In the genomic region with DNA sequence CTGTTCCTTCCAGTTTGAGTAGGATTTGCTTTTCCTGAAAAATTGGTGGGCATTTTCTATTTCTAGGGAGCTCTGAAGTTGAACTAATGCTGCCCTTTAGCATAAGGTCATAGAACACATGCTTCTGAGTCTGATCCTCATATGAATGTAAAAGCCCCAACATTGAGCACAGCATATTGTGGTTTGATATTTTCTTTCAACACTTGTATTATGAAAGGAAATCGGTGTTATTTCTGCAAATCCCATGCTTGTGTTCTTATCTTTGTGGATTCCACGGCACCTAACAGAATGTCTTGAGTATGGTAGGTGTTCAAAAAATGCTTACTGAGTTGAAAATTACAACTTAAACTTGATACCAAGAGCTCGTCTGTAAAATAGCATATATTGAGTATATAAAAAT, we compare ENCODE assay signal across 16 cellular contexts.
DNase-seq lines count a peak whose midpoint lies in the region; ATAC-seq and TF ChIP-seq lines count a peak whose summit lies in the region.
"Had no signal": no experiment of that assay in that cellular context is flagged by ENCODE, and none has a peak within 500 bp of the region (broad histone marks: within the 10 kb centered on the region; RNA-seq: fewer than 3 reads in every experiment).

No MANE protein-coding gene starts in this region.

- no peak for TF ChIP-seq CTCF in choroid plexus epithelial cell (conservative IDR thresholded peaks at IDR 0.05; ENCODE audit: low read depth, low read length)
- TF ChIP-seq CTCF in uterus (IDR thresholded peaks at IDR 0.05) = no peak
- TF ChIP-seq CTCF in GM23338 (conservative IDR thresholded peaks at IDR 0.05; ENCODE audit: low read depth in 2 of 2) = no peak

- H3K4me1 Mint-ChIP-seq in GM23338 = peaks cover 13% of the 10 kb centered on the region
- H3K4me1 Mint-ChIP-seq: CD4-positive, alpha-beta memory T cell had no signal

- no peaks in the 10 kb centered on the region for H3K79me2 ChIP-seq in GM23338 (replicated peaks; ENCODE audit: insufficient read depth)

- no peaks in the 10 kb centered on the region for H3K36me3 Mint-ChIP-seq in GM23338 (ENCODE audit: low read depth)

- no peak overlapping the region for H3K27ac Mint-ChIP-seq in GM23338
- H3K27ac Mint-ChIP-seq: CD4-positive, alpha-beta memory T cell; H9 had no signal

- no peak overlapping the region for H3K4me3 Mint-ChIP-seq in GM23338
- H3K4me3 Mint-ChIP-seq: CD4-positive, alpha-beta memory T cell; H9 had no signal

- H3K9me2 ChIP-seq in GM23338 (ENCODE audit: insufficient read depth) = peaks cover 4% of the 10 kb centered on the region; the same call in 1 of the 2 replicates

- H3K36me3 ChIP-seq in uterus = no peaks in the 10 kb centered on the region
- no peaks in the 10 kb centered on the region for H3K36me3 ChIP-seq in GM23338 (ENCODE audit: insufficient read depth)

- H3K27ac ChIP-seq in uterus (peak overlapping the region; percentile 77 to 88), GM23338 (ENCODE audit: low read depth) (no peak overlapping the region)
- H3K27ac ChIP-seq: GM23248 had no signal

- H3K27me3 ChIP-seq in uterus = no peaks in the 10 kb centered on the region
- no peaks in the 10 kb centered on the region for H3K27me3 ChIP-seq in GM23338 (ENCODE audit: insufficient read depth)

- peaks cover 1% of the 10 kb centered on the region for H3K27me3 Mint-ChIP-seq in GM23338 (ENCODE audit: insufficient read depth, low read depth, poor library complexity)
- H3K27me3 Mint-ChIP-seq: CD4-positive, alpha-beta memory T cell had no signal

- no peaks in the 10 kb centered on the region; the same call in 2 of the 3 replicates for H3K9me3 Mint-ChIP-seq in GM23338
- H3K9me3 Mint-ChIP-seq: CD4-positive, alpha-beta memory T cell; H9 had no signal

- H2AFZ ChIP-seq in GM23338 = no peak overlapping the region
- H2AFZ ChIP-seq: GM23248 had no signal

- H3F3A ChIP-seq in GM23338 (replicated peaks; ENCODE audit: low read depth) = no peaks in the 10 kb centered on the region

- ATAC-seq in GM18502 (IDR thresholded peaks at IDR 0.05; ENCODE audit: poor library complexity, unreplicated experiment) (no peak), GM23338 (no peak)
- ATAC-seq: HCT116 had no signal

- no peak overlapping the region for H3K4me3 ChIP-seq in choroid plexus epithelial cell (ENCODE audit: low read depth, low read length)
- no peak overlapping the region for H3K4me3 ChIP-seq in uterus
- H3K4me3 ChIP-seq in GM23338 = no peak overlapping the region
- H3K4me3 ChIP-seq: GM23248 had no signal

- DNase-seq in amniotic epithelial cell (ENCODE audit: low read depth) (peak; percentile 58), choroid plexus epithelial cell (ENCODE audit: low read depth) (peak; percentile 84), iris pigment epithelial cell (ENCODE audit: low read depth) (peak; percentile 65), uterus (no peak), NAMALWA (ENCODE audit: low spot score) (no peak), GM23338 (ENCODE audit: low spot score) (no peak)
- DNase-seq: C1 segment of cervical spinal cord; Calu3; CD4-positive, alpha-beta memory T cell; COR-L47; DMS153; DND-41; GM23248; H9 had no signal

- no peaks in the 10 kb centered on the region for H3K9me3 ChIP-seq in uterus

- H3K4me1 ChIP-seq in uterus (peaks cover 0 to 6% of the 10 kb centered on the region in 2 donors), GM23338 (ENCODE audit: insufficient read depth) (peaks cover 14% of the 10 kb centered on the region)

- intact Hi-C loops in uterus (cut with DNase I; ENCODE audit: low total_unique reads) = no loop called here

- H3K4me2 ChIP-seq in GM23338 = no peak overlapping the region

- H4K20me1 ChIP-seq in GM23338 (replicated peaks; ENCODE audit: insufficient read depth) = no peaks in the 10 kb centered on the region

- TF ChIP-seq POLR2A in uterus (IDR thresholded peaks at IDR 0.05) = no peak

TF ChIP-seq in GM23338, 12 proteins besides CTCF, POLR2A, EP300 and RAD21 (continues in another document):
- TF ChIP-seq REST (IDR thresholded peaks at IDR 0.05; ENCODE audit: unreplicated experiment) (no peak), ETS1 (IDR thresholded peaks at IDR 0.05) (no peak), ZNF331 (CRISPR knock-in tag; IDR thresholded peaks at IDR 0.05; ENCODE audit: low read depth) (no peak), STAT1 (IDR thresholded peaks at IDR 0.05; ENCODE audit: unreplicated experiment) (no peak), ZNF114 (CRISPR knock-in tag; IDR thresholded peaks at IDR 0.05) (no peak), POLR2AphosphoS5 (IDR thresholded peaks at IDR 0.05; ENCODE audit: low read depth) (no peak)

Comparison
In these comparisons a context has a peak if more than half of its experiments do, and no peak if none do; other contexts are left out.
1. DNase-seq: peak in amniotic epithelial cell (single experiment), choroid plexus epithelial cell (single experiment) and iris pigment epithelial cell (single experiment); none in uterus (0 of 2), NAMALWA (single experiment) and GM23338 (single experiment).